Comparison of ENCODE assay signal across 8 cellular contexts in genomic region chr9:93096131-93096802, GRCh38. TPM values are rescaled to one million over a fixed set of nuclear protein-coding genes. Genes with fewer than 3 reads are reported as not detected.
A peak's percentile ranks its signal among the peaks of the same experiment; 100 is the strongest.
DNase-seq lines count a peak whose midpoint lies in the region; ATAC-seq and TF ChIP-seq lines count a peak whose summit lies in the region.

TSS of gene CARD19 (plus strand) at chr9:93096217. CDS start at chr9:93096346, 129 bp downstream.

- peak within 1 kb of the TSS; percentile 79 for H3K4me3 ChIP-seq in CD4-positive, CD25-positive, alpha-beta regulatory T cell (ENCODE audit: low read depth, low read length)
- peak within 1 kb of the TSS; percentile 71 to 80 for H3K4me3 ChIP-seq in duodenal mucosa (ENCODE audit: low read depth in 1 of 2, low read length in 2 of 2)
- peak within 1 kb of the TSS; percentile 88 for H3K4me3 ChIP-seq in lung

- H3K4me1 ChIP-seq in CD4-positive, CD25-positive, alpha-beta regulatory T cell (ENCODE audit: control insufficient read depth, insufficient read depth, low read length, poor library complexity, severe bottlenecking) = peaks cover 69% of the 10 kb centered on the region
- H3K4me1 ChIP-seq in duodenal mucosa (ENCODE audit: control insufficient read depth in 1 of 2, insufficient read depth in 2 of 2, low read length in 2 of 2) (peaks cover 45 to 51% of the 10 kb centered on the region in 2 donors), lung (ENCODE audit: control insufficient read depth in 2 of 2, insufficient read depth in 2 of 2, low read length in 2 of 2) (peaks cover 6 to 35% of the 10 kb centered on the region in 2 donors)

- H3K9me3 ChIP-seq in CD4-positive, CD25-positive, alpha-beta regulatory T cell (ENCODE audit: control insufficient read depth in 2 of 2, low read length in 2 of 2) = no peaks in the 10 kb centered on the region
- H3K9me3 ChIP-seq in duodenal mucosa (ENCODE audit: control insufficient read depth in 1 of 2, low read length in 2 of 2) (no peaks in the 10 kb centered on the region), lung (ENCODE audit: control insufficient read depth in 2 of 2, insufficient read depth in 1 of 2, low read length in 1 of 2) (no peaks in the 10 kb centered on the region)

- H3K9ac ChIP-seq in duodenal mucosa (ENCODE audit: low read depth in 1 of 2, low read length in 2 of 2) = peak within 1 kb of the TSS; percentile 76 to 81

- H3K36me3 ChIP-seq in CD4-positive, CD25-positive, alpha-beta regulatory T cell (ENCODE audit: control insufficient read depth, insufficient read depth, low read length) = no peaks in the 10 kb centered on the region
- H3K36me3 ChIP-seq in duodenal mucosa (ENCODE audit: control insufficient read depth in 1 of 2, insufficient read depth in 2 of 2, low read length in 2 of 2) (no peaks in the 10 kb centered on the region), lung (ENCODE audit: control insufficient read depth in 2 of 2, insufficient read depth in 2 of 2, low read length in 2 of 2) (no peaks in the 10 kb centered on the region)

- peaks cover 5% of the 10 kb centered on the region for H3K36me3 Mint-ChIP-seq in CD4-positive, CD25-positive, alpha-beta regulatory T cell

- peak within 1 kb of the TSS; percentile 93 to 97 (median 96) for H3K27ac Mint-ChIP-seq in CD4-positive, CD25-positive, alpha-beta regulatory T cell

- peak in 2 of 3 donors; percentile 64 to 67 for DNase-seq in CD4-positive, CD25-positive, alpha-beta regulatory T cell
- peak; percentile 61 for DNase-seq in lung (ENCODE audit: low spot score)
- DNase-seq in stimulated activated naive CD8-positive, alpha-beta T cell treated with anti-CD3 and anti-CD28 coated beads, Interleukin-15, Interleukin-2, amounts not matched to agents 100 U/mL and 50 U/mL, for 24 hours = peak; percentile 63
- DNase-seq in NOMO-1 treated with DMSO at 0.1 percent for 48 hours (lab: John Stamatoyannopoulos, UW; ENCODE audit: unreplicated experiment) = no peak

- no peak; the same call in 1 of the 2 replicates for TF ChIP-seq CTCF in VCaP (conservative IDR thresholded peaks at IDR 0.05)
- no peak for TF ChIP-seq CTCF in lung (IDR thresholded peaks at IDR 0.05; ENCODE audit: control extremely low read depth, extremely low read depth)

- ATAC-seq in CD4-positive, CD25-positive, alpha-beta regulatory T cell (ENCODE audit: low read depth in 2 of 2) = no peak
- ATAC-seq in GM19452 (IDR thresholded peaks at IDR 0.05; ENCODE audit: unreplicated experiment) = peak; percentile 38
- peak; percentile 2 for ATAC-seq in HG03565 (IDR thresholded peaks at IDR 0.05; ENCODE audit: unreplicated experiment)
- ATAC-seq in lung (ENCODE audit: insufficient read depth, low FRiP score) = no peak
- peak; percentile 5 for ATAC-seq in stimulated activated naive CD8-positive, alpha-beta T cell treated with anti-CD3 and anti-CD28 coated beads, Interleukin-15, Interleukin-2, amounts not matched to agents 100 U/mL and 50 U/mL, for 24 hours

- H3K9me3 Mint-ChIP-seq in CD4-positive, CD25-positive, alpha-beta regulatory T cell = peaks cover 0 to 1% (median 0%) of the 10 kb centered on the region in 7 donors

- no peaks in the 10 kb centered on the region for H3K27me3 Mint-ChIP-seq in CD4-positive, CD25-positive, alpha-beta regulatory T cell

- H3K27me3 ChIP-seq in CD4-positive, CD25-positive, alpha-beta regulatory T cell (ENCODE audit: control insufficient read depth, insufficient read depth, low read length) = no peaks in the 10 kb centered on the region
- no peaks in the 10 kb centered on the region for H3K27me3 ChIP-seq in duodenal mucosa (ENCODE audit: control insufficient read depth in 1 of 2, insufficient read depth in 2 of 2, low read length in 2 of 2)
- no peaks in the 10 kb centered on the region for H3K27me3 ChIP-seq in lung (ENCODE audit: control insufficient read depth, insufficient read depth)

- peaks cover 7 to 80% (median 54%) of the 10 kb centered on the region in 4 donors for H3K4me1 Mint-ChIP-seq in CD4-positive, CD25-positive, alpha-beta regulatory T cell

- WGBS in lung, 2 donors = 0% methylated on average over 51 to 65 of the region's 65 CpGs

- peak within 1 kb of the TSS; percentile 97 for H3K27ac ChIP-seq in CD4-positive, CD25-positive, alpha-beta regulatory T cell (ENCODE audit: insufficient read depth, low read length, poor library complexity, severe bottlenecking)
- H3K27ac ChIP-seq in VCaP (peak within 1 kb of the TSS; percentile 83), duodenal mucosa (ENCODE audit: low read depth, low read length) (peak within 1 kb of the TSS; percentile 87), lung (ENCODE audit: low read depth in 1 of 2, low read length in 1 of 2) (peak within 1 kb of the TSS; percentile 84 to 96)

- peak within 1 kb of the TSS; percentile 89 to 97 (median 94) for H3K4me3 Mint-ChIP-seq in CD4-positive, CD25-positive, alpha-beta regulatory T cell

RNA-seq across cellular contexts. Expression of gene CARD19, which starts in this region (rescaled TPM):
- total RNA-seq in CD4-positive, CD25-positive, alpha-beta regulatory T cell = 60.0 TPM
- polyA plus RNA-seq in CD4-positive, CD25-positive, alpha-beta regulatory T cell = 10 to 100 TPM; 64.8 to 89.1 (median 75.3) TPM
- 10 to 100 TPM; 31.1 to 44.1 TPM for total RNA-seq in lung
- 10 to 100 TPM; 52.9 to 70.7 TPM for polyA plus RNA-seq in lung

Comparison
In these comparisons a context has a peak if more than half of its experiments do, and no peak if none do; other contexts are left out.
1. ATAC-seq: peak in GM19452 (single experiment), HG03565 (single experiment) and stimulated activated naive CD8-positive, alpha-beta T cell treated with anti-CD3 and anti-CD28 coated beads, Interleukin-15, Interleukin-2, amounts not matched to agents 100 U/mL and 50 U/mL, for 24 hours (single experiment); none in CD4-positive, CD25-positive, alpha-beta regulatory T cell (0 of 2) and lung (single experiment).
2. Peak in every context shown above with its lines, with median percentiles within 50 percentile points of each other: H3K27ac ChIP-seq and H3K4me3 ChIP-seq.